Comparison of ENCODE assay signal across 2 cellular contexts in genomic region chr13:73902296-73902695, GRCh38.
TF ChIP-seq lines count a peak whose summit lies in the region.

No MANE protein-coding gene starts in this region.

TF ChIP-seq in HEK293, 187 proteins besides CTCF, POLR2A, EP300 and RAD21:
- TF ChIP-seq KLF7 (tag by site-specific recombination; IDR thresholded peaks at IDR 0.05; ENCODE audit: borderline replicate concordance) (no peak), ZNF664 (tag by site-specific recombination; IDR thresholded peaks at IDR 0.05) (0 out of 2 replicates have a peak, but pooled peaks have one; percentile 14), PRDM1 (tag by site-specific recombination; IDR thresholded peaks at IDR 0.05) (peak; percentile 11; the same call in 1 of the 2 replicates), ZNF311 (tag by site-specific recombination; IDR thresholded peaks at IDR 0.05; ENCODE audit: borderline replicate concordance) (no peak)

TF ChIP-seq in endothelial cell of umbilical vein, 7 proteins besides CTCF, POLR2A, EP300 and RAD21:
- TF ChIP-seq, protein P1, sequence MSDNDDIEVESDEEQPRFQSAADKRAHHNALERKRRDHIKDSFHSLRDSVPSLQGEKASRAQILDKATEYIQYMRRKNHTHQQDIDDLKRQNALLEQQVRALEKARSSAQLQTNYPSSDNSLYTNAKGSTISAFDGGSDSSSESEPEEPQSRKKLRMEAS (IDR thresholded peaks at IDR 0.05; ENCODE audit: insufficient read depth, insufficient read length) = no peak
- TF ChIP-seq MYC (IDR thresholded peaks at IDR 0.05; ENCODE audit: low read depth, low read length) (no peak), GATA2 (IDR thresholded peaks at IDR 0.05; ENCODE audit: insufficient read depth, insufficient read length, low read depth, low read length) (no peak), EZH2 (IDR thresholded peaks at IDR 0.05; ENCODE audit: borderline replicate concordance, low read depth, low read length, severe bottlenecking) (no peak), FOS (IDR thresholded peaks at IDR 0.05; ENCODE audit: borderline replicate concordance, insufficient read depth, low read length) (no peak), JUN (IDR thresholded peaks at IDR 0.05; ENCODE audit: borderline replicate concordance, insufficient read depth, insufficient read length, low read depth) (no peak), POLR2AphosphoS5 (IDR thresholded peaks at IDR 0.05; ENCODE audit: insufficient read depth, low read depth, low read length) (no peak)
